ENCODE assay signal across 1 cellular context in the genomic region with DNA sequence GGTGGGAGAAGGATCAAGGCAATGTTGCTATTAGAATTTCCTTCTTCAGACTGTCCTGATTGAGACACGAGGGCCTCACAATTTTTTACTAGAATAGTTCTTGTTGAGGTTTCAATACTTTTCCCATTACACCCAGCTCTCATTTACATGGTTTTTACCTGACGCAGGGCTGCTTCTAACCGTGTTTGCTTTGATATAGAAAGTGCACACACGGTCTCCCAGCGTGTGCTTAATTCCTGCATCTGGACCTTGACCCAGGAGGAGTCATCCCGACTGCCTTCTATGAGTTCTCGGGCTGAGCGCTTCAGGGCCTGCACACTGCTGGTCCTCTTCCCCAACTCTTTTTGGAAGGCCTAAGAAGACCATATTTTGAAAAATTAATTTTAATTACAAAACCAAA.
TF ChIP-seq lines count a peak whose summit lies in the region.

No MANE protein-coding gene starts in this region.

TF ChIP-seq in HepG2, 621 proteins besides CTCF, POLR2A, EP300 and RAD21 (continued from another document and continues in another):
- TF ChIP-seq, protein P1, sequence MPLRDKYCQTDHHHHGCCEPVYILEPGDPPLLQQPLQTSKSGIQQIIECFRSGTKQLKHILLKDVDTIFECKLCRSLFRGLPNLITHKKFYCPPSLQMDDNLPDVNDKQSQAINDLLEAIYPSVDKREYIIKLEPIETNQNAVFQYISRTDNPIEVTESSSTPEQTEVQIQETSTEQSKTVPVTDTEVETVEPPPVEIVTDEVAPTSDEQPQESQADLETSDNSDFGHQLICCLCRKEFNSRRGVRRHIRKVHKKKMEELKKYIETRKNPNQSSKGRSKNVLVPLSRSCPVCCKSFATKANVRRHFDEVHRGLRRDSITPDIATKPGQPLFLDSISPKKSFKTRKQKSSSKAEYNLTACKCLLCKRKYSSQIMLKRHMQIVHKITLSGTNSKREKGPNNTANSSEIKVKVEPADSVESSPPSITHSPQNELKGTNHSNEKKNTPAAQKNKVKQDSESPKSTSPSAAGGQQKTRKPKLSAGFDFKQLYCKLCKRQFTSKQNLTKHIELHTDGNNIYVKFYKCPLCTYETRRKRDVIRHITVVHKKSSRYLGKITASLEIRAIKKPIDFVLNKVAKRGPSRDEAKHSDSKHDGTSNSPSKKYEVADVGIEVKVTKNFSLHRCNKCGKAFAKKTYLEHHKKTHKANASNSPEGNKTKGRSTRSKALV (CRISPR knock-in tag; IDR thresholded peaks at IDR 0.05), result 0 out of 2 replicates have a peak, but pooled peaks have one; percentile 44
- TF ChIP-seq ZFX (CRISPR knock-in tag; IDR thresholded peaks at IDR 0.05; ENCODE audit: low read depth) (peak; percentile 65), SNAPC2 (CRISPR knock-in tag; IDR thresholded peaks at IDR 0.05) (no peak), NCOA2 (CRISPR knock-in tag; IDR thresholded peaks at IDR 0.05) (no peak), ZNF616 (CRISPR knock-in tag; IDR thresholded peaks at IDR 0.05; ENCODE audit: low read depth) (no peak), SMYD3 (CRISPR knock-in tag; IDR thresholded peaks at IDR 0.05) (no peak), CC2D1A (CRISPR knock-in tag; IDR thresholded peaks at IDR 0.05) (no peak), ZNF124 (CRISPR knock-in tag; IDR thresholded peaks at IDR 0.05) (peak; percentile 51; the same call in 1 of the 2 replicates), KLF16 (CRISPR knock-in tag; IDR thresholded peaks at IDR 0.05) (0 out of 4 replicates have a peak, but pooled peaks of 1 of the 2 experiments have one; percentile 21), NR1H2 (CRISPR knock-in tag; IDR thresholded peaks at IDR 0.05; ENCODE audit: borderline replicate concordance, low read depth) (no peak), MEIS2 (CRISPR knock-in tag; IDR thresholded peaks at IDR 0.05) (no peak), ZNF850 (CRISPR knock-in tag; conservative IDR thresholded peaks at IDR 0.05) (no peak), ZNF510 (CRISPR knock-in tag; IDR thresholded peaks at IDR 0.05; ENCODE audit: low read depth) (no peak), CBFB (CRISPR knock-in tag; IDR thresholded peaks at IDR 0.05) (no peak), ISL2 (CRISPR knock-in tag; IDR thresholded peaks at IDR 0.05) (0 out of 2 replicates have a peak, but pooled peaks have one; percentile 13), ZNF839 (CRISPR knock-in tag; IDR thresholded peaks at IDR 0.05; ENCODE audit: borderline replicate concordance) (no peak), SALL1 (CRISPR knock-in tag; IDR thresholded peaks at IDR 0.05) (peak; percentile 90), RFXAP (CRISPR knock-in tag; IDR thresholded peaks at IDR 0.05; ENCODE audit: borderline replicate concordance) (no peak), SAFB2 (CRISPR knock-in tag; IDR thresholded peaks at IDR 0.05; ENCODE audit: borderline replicate concordance, low read depth) (no peak), ZNF619 (CRISPR knock-in tag; IDR thresholded peaks at IDR 0.05) (no peak), TAF15 (IDR thresholded peaks at IDR 0.05; ENCODE audit: low read depth, low read length, poor library complexity, severe bottlenecking) (no peak), ZNF383 (CRISPR knock-in tag; IDR thresholded peaks at IDR 0.05; ENCODE audit: borderline replicate concordance) (no peak), NCOR1 (IDR thresholded peaks at IDR 0.05; ENCODE audit: borderline replicate concordance, low read length) (peak; percentile 64; the same call in 1 of the 2 replicates), HDAC6 (IDR thresholded peaks at IDR 0.05; ENCODE audit: low read depth, low read length) (no peak), ZFP36 (IDR thresholded peaks at IDR 0.05; ENCODE audit: borderline replicate concordance, low read depth, low read length, partially characterized antibody) (no peak), KLF11 (CRISPR knock-in tag; IDR thresholded peaks at IDR 0.05) (no peak), ZNF713 (CRISPR knock-in tag; IDR thresholded peaks at IDR 0.05) (no peak), ZNF564 (CRISPR knock-in tag; IDR thresholded peaks at IDR 0.05) (no peak), SCMH1 (CRISPR knock-in tag; IDR thresholded peaks at IDR 0.05; ENCODE audit: borderline replicate concordance) (no peak), TARDBP (CRISPR knock-in tag; IDR thresholded peaks at IDR 0.05) (no peak), ZNF3 (CRISPR knock-in tag; IDR thresholded peaks at IDR 0.05) (no peak), ZMYM3 (CRISPR knock-in tag; IDR thresholded peaks at IDR 0.05) (no peak), ZNF501 (CRISPR knock-in tag; IDR thresholded peaks at IDR 0.05) (no peak), ZBTB8A (CRISPR knock-in tag; IDR thresholded peaks at IDR 0.05; ENCODE audit: borderline replicate concordance, low read depth) (no peak), CHCHD3 (CRISPR knock-in tag; IDR thresholded peaks at IDR 0.05) (no peak), PHF20 (CRISPR knock-in tag; IDR thresholded peaks at IDR 0.05) (no peak)
- TF ChIP-seq, protein P2, sequence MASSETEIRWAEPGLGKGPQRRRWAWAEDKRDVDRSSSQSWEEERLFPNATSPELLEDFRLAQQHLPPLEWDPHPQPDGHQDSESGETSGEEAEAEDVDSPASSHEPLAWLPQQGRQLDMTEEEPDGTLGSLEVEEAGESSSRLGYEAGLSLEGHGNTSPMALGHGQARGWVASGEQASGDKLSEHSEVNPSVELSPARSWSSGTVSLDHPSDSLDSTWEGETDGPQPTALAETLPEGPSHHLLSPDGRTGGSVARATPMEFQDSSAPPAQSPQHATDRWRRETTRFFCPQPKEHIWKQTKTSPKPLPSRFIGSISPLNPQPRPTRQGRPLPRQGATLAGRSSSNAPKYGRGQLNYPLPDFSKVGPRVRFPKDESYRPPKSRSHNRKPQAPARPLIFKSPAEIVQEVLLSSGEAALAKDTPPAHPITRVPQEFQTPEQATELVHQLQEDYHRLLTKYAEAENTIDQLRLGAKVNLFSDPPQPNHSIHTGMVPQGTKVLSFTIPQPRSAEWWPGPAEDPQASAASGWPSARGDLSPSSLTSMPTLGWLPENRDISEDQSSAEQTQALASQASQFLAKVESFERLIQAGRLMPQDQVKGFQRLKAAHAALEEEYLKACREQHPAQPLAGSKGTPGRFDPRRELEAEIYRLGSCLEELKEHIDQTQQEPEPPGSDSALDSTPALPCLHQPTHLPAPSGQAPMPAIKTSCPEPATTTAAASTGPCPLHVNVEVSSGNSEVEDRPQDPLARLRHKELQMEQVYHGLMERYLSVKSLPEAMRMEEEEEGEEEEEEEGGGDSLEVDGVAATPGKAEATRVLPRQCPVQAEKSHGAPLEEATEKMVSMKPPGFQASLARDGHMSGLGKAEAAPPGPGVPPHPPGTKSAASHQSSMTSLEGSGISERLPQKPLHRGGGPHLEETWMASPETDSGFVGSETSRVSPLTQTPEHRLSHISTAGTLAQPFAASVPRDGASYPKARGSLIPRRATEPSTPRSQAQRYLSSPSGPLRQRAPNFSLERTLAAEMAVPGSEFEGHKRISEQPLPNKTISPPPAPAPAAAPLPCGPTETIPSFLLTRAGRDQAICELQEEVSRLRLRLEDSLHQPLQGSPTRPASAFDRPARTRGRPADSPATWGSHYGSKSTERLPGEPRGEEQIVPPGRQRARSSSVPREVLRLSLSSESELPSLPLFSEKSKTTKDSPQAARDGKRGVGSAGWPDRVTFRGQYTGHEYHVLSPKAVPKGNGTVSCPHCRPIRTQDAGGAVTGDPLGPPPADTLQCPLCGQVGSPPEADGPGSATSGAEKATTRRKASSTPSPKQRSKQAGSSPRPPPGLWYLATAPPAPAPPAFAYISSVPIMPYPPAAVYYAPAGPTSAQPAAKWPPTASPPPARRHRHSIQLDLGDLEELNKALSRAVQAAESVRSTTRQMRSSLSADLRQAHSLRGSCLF (CRISPR knock-in tag; IDR thresholded peaks at IDR 0.05; ENCODE audit: borderline replicate concordance), result no peak
- TF ChIP-seq, protein P3, sequence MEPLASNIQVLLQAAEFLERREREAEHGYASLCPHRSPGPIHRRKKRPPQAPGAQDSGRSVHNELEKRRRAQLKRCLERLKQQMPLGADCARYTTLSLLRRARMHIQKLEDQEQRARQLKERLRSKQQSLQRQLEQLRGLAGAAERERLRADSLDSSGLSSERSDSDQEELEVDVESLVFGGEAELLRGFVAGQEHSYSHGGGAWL (CRISPR knock-in tag; IDR thresholded peaks at IDR 0.05), result no peak
- TF ChIP-seq, protein P4, sequence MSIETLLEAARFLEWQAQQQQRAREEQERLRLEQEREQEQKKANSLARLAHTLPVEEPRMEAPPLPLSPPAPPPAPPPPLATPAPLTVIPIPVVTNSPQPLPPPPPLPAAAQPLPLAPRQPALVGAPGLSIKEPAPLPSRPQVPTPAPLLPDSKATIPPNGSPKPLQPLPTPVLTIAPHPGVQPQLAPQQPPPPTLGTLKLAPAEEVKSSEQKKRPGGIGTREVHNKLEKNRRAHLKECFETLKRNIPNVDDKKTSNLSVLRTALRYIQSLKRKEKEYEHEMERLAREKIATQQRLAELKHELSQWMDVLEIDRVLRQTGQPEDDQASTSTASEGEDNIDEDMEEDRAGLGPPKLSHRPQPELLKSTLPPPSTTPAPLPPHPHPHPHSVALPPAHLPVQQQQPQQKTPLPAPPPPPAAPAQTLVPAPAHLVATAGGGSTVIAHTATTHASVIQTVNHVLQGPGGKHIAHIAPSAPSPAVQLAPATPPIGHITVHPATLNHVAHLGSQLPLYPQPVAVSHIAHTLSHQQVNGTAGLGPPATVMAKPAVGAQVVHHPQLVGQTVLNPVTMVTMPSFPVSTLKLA (IDR thresholded peaks at IDR 0.05), result no peak
- TF ChIP-seq, protein P5, sequence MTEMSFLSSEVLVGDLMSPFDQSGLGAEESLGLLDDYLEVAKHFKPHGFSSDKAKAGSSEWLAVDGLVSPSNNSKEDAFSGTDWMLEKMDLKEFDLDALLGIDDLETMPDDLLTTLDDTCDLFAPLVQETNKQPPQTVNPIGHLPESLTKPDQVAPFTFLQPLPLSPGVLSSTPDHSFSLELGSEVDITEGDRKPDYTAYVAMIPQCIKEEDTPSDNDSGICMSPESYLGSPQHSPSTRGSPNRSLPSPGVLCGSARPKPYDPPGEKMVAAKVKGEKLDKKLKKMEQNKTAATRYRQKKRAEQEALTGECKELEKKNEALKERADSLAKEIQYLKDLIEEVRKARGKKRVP (CRISPR knock-in tag; IDR thresholded peaks at IDR 0.05), result no peak
- TF ChIP-seq, protein P6, sequence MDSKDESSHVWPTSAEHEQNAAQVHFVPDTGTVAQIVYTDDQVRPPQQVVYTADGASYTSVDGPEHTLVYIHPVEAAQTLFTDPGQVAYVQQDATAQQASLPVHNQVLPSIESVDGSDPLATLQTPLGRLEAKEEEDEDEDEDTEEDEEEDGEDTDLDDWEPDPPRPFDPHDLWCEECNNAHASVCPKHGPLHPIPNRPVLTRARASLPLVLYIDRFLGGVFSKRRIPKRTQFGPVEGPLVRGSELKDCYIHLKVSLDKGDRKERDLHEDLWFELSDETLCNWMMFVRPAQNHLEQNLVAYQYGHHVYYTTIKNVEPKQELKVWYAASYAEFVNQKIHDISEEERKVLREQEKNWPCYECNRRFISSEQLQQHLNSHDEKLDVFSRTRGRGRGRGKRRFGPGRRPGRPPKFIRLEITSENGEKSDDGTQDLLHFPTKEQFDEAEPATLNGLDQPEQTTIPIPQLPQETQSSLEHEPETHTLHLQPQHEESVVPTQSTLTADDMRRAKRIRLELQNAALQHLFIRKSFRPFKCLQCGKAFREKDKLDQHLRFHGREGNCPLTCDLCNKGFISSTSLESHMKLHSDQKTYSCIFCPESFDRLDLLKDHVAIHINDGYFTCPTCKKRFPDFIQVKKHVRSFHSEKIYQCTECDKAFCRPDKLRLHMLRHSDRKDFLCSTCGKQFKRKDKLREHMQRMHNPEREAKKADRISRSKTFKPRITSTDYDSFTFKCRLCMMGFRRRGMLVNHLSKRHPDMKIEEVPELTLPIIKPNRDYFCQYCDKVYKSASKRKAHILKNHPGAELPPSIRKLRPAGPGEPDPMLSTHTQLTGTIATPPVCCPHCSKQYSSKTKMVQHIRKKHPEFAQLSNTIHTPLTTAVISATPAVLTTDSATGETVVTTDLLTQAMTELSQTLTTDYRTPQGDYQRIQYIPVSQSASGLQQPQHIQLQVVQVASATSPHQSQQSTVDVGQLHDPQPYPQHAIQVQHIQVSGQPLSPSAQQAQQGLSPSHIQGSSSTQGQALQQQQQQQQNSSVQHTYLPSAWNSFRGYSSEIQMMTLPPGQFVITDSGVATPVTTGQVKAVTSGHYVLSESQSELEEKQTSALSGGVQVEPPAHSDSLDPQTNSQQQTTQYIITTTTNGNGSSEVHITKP (CRISPR knock-in tag; IDR thresholded peaks at IDR 0.05; ENCODE audit: low read depth), result no peak
- TF ChIP-seq, protein P7, sequence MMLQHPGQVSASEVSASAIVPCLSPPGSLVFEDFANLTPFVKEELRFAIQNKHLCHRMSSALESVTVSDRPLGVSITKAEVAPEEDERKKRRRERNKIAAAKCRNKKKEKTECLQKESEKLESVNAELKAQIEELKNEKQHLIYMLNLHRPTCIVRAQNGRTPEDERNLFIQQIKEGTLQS (CRISPR knock-in tag; IDR thresholded peaks at IDR 0.05), result no peak
- TF ChIP-seq, protein P8, sequence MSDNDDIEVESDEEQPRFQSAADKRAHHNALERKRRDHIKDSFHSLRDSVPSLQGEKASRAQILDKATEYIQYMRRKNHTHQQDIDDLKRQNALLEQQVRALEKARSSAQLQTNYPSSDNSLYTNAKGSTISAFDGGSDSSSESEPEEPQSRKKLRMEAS (IDR thresholded peaks at IDR 0.05), result peak; percentile 59
- TF ChIP-seq, protein P9, sequence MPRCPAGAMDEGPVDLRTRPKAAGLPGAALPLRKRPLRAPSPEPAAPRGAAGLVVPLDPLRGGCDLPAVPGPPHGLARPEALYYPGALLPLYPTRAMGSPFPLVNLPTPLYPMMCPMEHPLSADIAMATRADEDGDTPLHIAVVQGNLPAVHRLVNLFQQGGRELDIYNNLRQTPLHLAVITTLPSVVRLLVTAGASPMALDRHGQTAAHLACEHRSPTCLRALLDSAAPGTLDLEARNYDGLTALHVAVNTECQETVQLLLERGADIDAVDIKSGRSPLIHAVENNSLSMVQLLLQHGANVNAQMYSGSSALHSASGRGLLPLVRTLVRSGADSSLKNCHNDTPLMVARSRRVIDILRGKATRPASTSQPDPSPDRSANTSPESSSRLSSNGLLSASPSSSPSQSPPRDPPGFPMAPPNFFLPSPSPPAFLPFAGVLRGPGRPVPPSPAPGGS (CRISPR knock-in tag; IDR thresholded peaks at IDR 0.05), result no peak
- TF ChIP-seq, protein P10, sequence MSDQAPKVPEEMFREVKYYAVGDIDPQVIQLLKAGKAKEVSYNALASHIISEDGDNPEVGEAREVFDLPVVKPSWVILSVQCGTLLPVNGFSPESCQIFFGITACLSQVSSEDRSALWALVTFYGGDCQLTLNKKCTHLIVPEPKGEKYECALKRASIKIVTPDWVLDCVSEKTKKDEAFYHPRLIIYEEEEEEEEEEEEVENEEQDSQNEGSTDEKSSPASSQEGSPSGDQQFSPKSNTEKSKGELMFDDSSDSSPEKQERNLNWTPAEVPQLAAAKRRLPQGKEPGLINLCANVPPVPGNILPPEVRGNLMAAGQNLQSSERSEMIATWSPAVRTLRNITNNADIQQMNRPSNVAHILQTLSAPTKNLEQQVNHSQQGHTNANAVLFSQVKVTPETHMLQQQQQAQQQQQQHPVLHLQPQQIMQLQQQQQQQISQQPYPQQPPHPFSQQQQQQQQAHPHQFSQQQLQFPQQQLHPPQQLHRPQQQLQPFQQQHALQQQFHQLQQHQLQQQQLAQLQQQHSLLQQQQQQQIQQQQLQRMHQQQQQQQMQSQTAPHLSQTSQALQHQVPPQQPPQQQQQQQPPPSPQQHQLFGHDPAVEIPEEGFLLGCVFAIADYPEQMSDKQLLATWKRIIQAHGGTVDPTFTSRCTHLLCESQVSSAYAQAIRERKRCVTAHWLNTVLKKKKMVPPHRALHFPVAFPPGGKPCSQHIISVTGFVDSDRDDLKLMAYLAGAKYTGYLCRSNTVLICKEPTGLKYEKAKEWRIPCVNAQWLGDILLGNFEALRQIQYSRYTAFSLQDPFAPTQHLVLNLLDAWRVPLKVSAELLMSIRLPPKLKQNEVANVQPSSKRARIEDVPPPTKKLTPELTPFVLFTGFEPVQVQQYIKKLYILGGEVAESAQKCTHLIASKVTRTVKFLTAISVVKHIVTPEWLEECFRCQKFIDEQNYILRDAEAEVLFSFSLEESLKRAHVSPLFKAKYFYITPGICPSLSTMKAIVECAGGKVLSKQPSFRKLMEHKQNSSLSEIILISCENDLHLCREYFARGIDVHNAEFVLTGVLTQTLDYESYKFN (CRISPR knock-in tag; conservative IDR thresholded peaks at IDR 0.05), result peak; percentile 75
